Comparison of ENCODE assay signal across 26 cellular contexts in genomic region chr11:4511267-4511666, GRCh38. TPM values are rescaled to one million over a fixed set of nuclear protein-coding genes. Genes with fewer than 3 reads are reported as not detected.
A peak's percentile ranks its signal among the peaks of the same experiment; 100 is the strongest.
DNase-seq lines count a peak whose midpoint lies in the region; ATAC-seq and TF ChIP-seq lines count a peak whose summit lies in the region.
"Had no signal": no experiment of that assay in that cellular context is flagged by ENCODE, and none has a peak within 500 bp of the region (broad histone marks: within the 10 kb centered on the region; RNA-seq: fewer than 3 reads in every experiment).

No MANE protein-coding gene starts in this region.

- H3K27me3 ChIP-seq in gastroesophageal sphincter: no peaks in the 10 kb centered on the region
- H3K27me3 ChIP-seq: MG63 had no signal

- H3K27ac ChIP-seq in gastroesophageal sphincter (no peak overlapping the region), temporal lobe (ENCODE audit: low read depth, low read length) (peak overlapping the region; percentile 30)

- TF ChIP-seq CTCF in AG09319 (IDR thresholded peaks at IDR 0.05; ENCODE audit: low read depth, low read length) (no peak), gastroesophageal sphincter (IDR thresholded peaks at IDR 0.05) (no peak)

- peaks cover 0 to 35% (median 0%) of the 10 kb centered on the region in 3 donors for H3K4me1 ChIP-seq in gastroesophageal sphincter

- ATAC-seq in gastroesophageal sphincter: peak; percentile 66
- ATAC-seq: GM12878, HepG2, K562, Panc1, SK-N-SH treated with all-trans-retinoic acid at 6 μM for 48 hours had no signal

- no peaks in the 10 kb centered on the region for H3K9me3 Mint-ChIP-seq in activated T-cell treated with anti-CD3 and anti-CD28 coated beads, Interleukin-2, amount 50 U/mL, for 24 hours

- no peaks in the 10 kb centered on the region for H3K36me3 ChIP-seq in gastroesophageal sphincter
- H3K36me3 ChIP-seq: MG63 had no signal

- no peak overlapping the region for H3K4me3 Mint-ChIP-seq in activated T-cell treated with anti-CD3 and anti-CD28 coated beads, Interleukin-2, amount 50 U/mL, for 24 hours
- H3K4me3 Mint-ChIP-seq: CD4-positive, CD25-positive, alpha-beta regulatory T cell; HFFc6 had no signal

- no peak for TF ChIP-seq POLR2A in gastroesophageal sphincter (IDR thresholded peaks at IDR 0.05)

- DNase-seq in AG09319 (ENCODE audit: extremely low read depth, low read depth) (peak; percentile 49), RPMI7951 (ENCODE audit: low read depth) (peak; percentile 8), HUDEP-2 (lab: John Stamatoyannopoulos, UW; ENCODE audit: unreplicated experiment in 76 of 76) (no peak)
- DNase-seq in effector CD4-positive, alpha-beta T cell: no peak
- DNase-seq in activated CD8-positive, alpha-beta memory T cell treated with anti-CD3 and anti-CD28 coated beads, Interleukin-2, amount 50 U/mL, for 4 hours: no peak
- DNase-seq in activated T-cell treated with anti-CD3 and anti-CD28 coated beads, Interleukin-2, amount 50 U/mL, for 24 hours: no peak
- DNase-seq: CD4-positive, CD25-positive, alpha-beta regulatory T cell; EL; GF-D8; H7; HFFc6; MG63; NCI-H1417 treated with DMSO at 0.1 percent for 48 hours; NCI-H187; NCI-H2107; NCI-H510A; NK-92 treated with Interleukin-12 subunit alpha and Interleukin-12 subunit beta, amount 100 ng/mL, for 24 hours had no signal

- H3K27me3 Mint-ChIP-seq in activated T-cell treated with anti-CD3 and anti-CD28 coated beads, Interleukin-2, amount 50 U/mL, for 24 hours: peaks cover 19% of the 10 kb centered on the region
- H3K27me3 Mint-ChIP-seq: CD4-positive, CD25-positive, alpha-beta regulatory T cell had no signal

- H3K4me1 Mint-ChIP-seq in activated T-cell treated with anti-CD3 and anti-CD28 coated beads, Interleukin-2, amount 50 U/mL, for 24 hours (ENCODE audit: low read depth): no peaks in the 10 kb centered on the region
- H3K4me1 Mint-ChIP-seq: CD4-positive, CD25-positive, alpha-beta regulatory T cell had no signal

- H3K9me3 ChIP-seq in gastroesophageal sphincter: no peaks in the 10 kb centered on the region
- H3K9me3 ChIP-seq: MG63 had no signal

- WGBS in gastroesophageal sphincter (ENCODE audit: low coverage in 1 of 2), 2 donors: 17 to 18% methylated on average over 2 of the region's 5 CpGs

- no peak overlapping the region for H3K4me3 ChIP-seq in gastroesophageal sphincter
- H3K4me3 ChIP-seq: GM12878, K562, MG63 had no signal

- no peak for TF ChIP-seq EP300 in gastroesophageal sphincter (IDR thresholded peaks at IDR 0.05)

- H3K27ac Mint-ChIP-seq in activated T-cell treated with anti-CD3 and anti-CD28 coated beads, Interleukin-2, amount 50 U/mL, for 24 hours: no peak overlapping the region
- H3K27ac Mint-ChIP-seq: HFFc6 had no signal

- H3K36me3 Mint-ChIP-seq in activated T-cell treated with anti-CD3 and anti-CD28 coated beads, Interleukin-2, amount 50 U/mL, for 24 hours (ENCODE audit: low read depth): no peaks in the 10 kb centered on the region
- H3K36me3 Mint-ChIP-seq: CD4-positive, CD25-positive, alpha-beta regulatory T cell had no signal

RNA-seq across cellular contexts. Expression of gene OR52K1, which starts 28.8 kb away (rescaled TPM):
- not detected in 2 replicates for total RNA-seq in RPMI7951 (2014; rRNA removed; shearing (Covaris generic))
- total RNA-seq in gastroesophageal sphincter (not detected), temporal lobe (not detected)
- total RNA-seq: A172; CD4-positive, CD25-positive, alpha-beta regulatory T cell; GM12878; H7; HepG2; HFFc6; K562; LHCN-M2 had no signal

RNA-seq across cellular contexts. Expression of gene OR52M1, which starts 33.7 kb away (rescaled TPM):
- not detected in 2 replicates for total RNA-seq in RPMI7951 (2014; rRNA removed; shearing (Covaris generic))
- not detected for total RNA-seq in gastroesophageal sphincter
- not detected for total RNA-seq in temporal lobe
- total RNA-seq: A172; CD4-positive, CD25-positive, alpha-beta regulatory T cell; GM12878; H7; HepG2; HFFc6; K562; LHCN-M2 had no signal

Comparison
In these comparisons a context has a peak if more than half of its experiments do, and no peak if none do; other contexts are left out.
1. DNase-seq: peak in AG09319 (single experiment) and RPMI7951 (single experiment); none in effector CD4-positive, alpha-beta T cell (single experiment), activated CD8-positive, alpha-beta memory T cell treated with anti-CD3 and anti-CD28 coated beads, Interleukin-2, amount 50 U/mL, for 4 hours (single experiment), activated T-cell treated with anti-CD3 and anti-CD28 coated beads, Interleukin-2, amount 50 U/mL, for 24 hours (single experiment) and HUDEP-2 (0 of 76).